In the genomic region with DNA sequence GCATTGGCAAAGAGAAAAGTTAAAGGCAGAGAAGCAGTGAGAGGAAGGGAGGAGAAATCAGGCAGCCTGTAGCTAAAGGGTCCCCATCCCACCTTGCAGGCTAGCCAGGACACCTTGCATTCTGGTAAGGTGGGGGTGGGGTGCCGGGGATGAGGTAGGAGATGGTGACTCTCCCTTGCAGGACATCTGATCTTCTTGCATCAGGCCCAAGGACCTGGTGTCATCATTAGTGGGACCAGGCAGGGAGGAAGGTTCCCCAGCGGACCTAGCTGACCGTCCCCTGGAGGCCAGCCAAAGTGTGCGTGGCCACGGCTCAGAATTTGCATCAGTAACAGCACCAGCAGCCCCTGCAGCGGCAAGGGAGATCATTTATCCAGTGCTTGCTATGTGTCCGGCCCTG, we compare ENCODE assay signal across 19 cellular contexts.
"Had no signal": no experiment of that assay in that cellular context is flagged by ENCODE, and none has a peak within 500 bp of the region (broad histone marks: within the 10 kb centered on the region; RNA-seq: fewer than 3 reads in every experiment).

No MANE protein-coding gene starts in this region.

- H3K9me3 Mint-ChIP-seq: naive thymus-derived CD8-positive, alpha-beta T cell; stimulated activated naive B cell treated with anti-CD40 and anti-IgM and Interleukin-4, amounts not matched to agents 10 μg/mL and 1 μg/mL and 100 μg/mL, for 72 hours had no signal

- H3K4me3 Mint-ChIP-seq: naive thymus-derived CD8-positive, alpha-beta T cell; stimulated activated naive B cell treated with anti-CD40 and anti-IgM and Interleukin-4, amounts not matched to agents 10 μg/mL and 1 μg/mL and 100 μg/mL, for 72 hours had no signal

- H3K27ac ChIP-seq: colonic mucosa, esophagus squamous epithelium, gastroesophageal sphincter, psoas muscle, spleen, stomach had no signal

- H3K36me3 Mint-ChIP-seq: naive thymus-derived CD8-positive, alpha-beta T cell; stimulated activated naive B cell treated with anti-CD40 and anti-IgM and Interleukin-4, amounts not matched to agents 10 μg/mL and 1 μg/mL and 100 μg/mL, for 72 hours had no signal

- DNase-seq: colonic mucosa; dermis blood vessel endothelial cell; esophagus squamous epithelium; foreskin fibroblast; kidney; left colon; mucosa of descending colon; naive thymus-derived CD8-positive, alpha-beta T cell; psoas muscle; retina; spleen; stimulated activated CD4-positive, alpha-beta T cell treated with anti-CD3 and anti-CD28 coated beads, Interleukin-15, amount 100 ng/mL, for 24 hours; stimulated activated CD4-positive, alpha-beta T cell treated with anti-CD3 and anti-CD28 coated beads, Interleukin-1b, Interleukin-23, amount 100 ng/mL, for 48 hours; stimulated activated CD4-positive, alpha-beta T cell treated with anti-CD3 and anti-CD28 coated beads, Interleukin-4, amount 100 ng/mL, for 24 hours; stimulated activated naive B cell treated with anti-CD40 and anti-IgM and Interleukin-4, amounts not matched to agents 10 μg/mL and 1 μg/mL and 100 μg/mL, for 72 hours; stomach; trophoblast cell had no signal

- H3K27ac Mint-ChIP-seq: naive thymus-derived CD8-positive, alpha-beta T cell; stimulated activated naive B cell treated with anti-CD40 and anti-IgM and Interleukin-4, amounts not matched to agents 10 μg/mL and 1 μg/mL and 100 μg/mL, for 72 hours had no signal

- H3K9me3 ChIP-seq: colonic mucosa, esophagus squamous epithelium, gastroesophageal sphincter, mucosa of descending colon, psoas muscle, spleen, stomach had no signal

- ATAC-seq: gastroesophageal sphincter; left colon; mucosa of descending colon; naive thymus-derived CD8-positive, alpha-beta T cell; psoas muscle; sciatic nerve; stimulated activated naive B cell treated with anti-CD40 and anti-IgM and Interleukin-4, amounts not matched to agents 10 μg/mL and 1 μg/mL and 100 μg/mL, for 72 hours had no signal

- FAIRE-seq: kidney had no signal

- H3K36me3 ChIP-seq: colonic mucosa, esophagus squamous epithelium, gastroesophageal sphincter, spleen, stomach had no signal

- H3K27me3 Mint-ChIP-seq: stimulated activated naive B cell treated with anti-CD40 and anti-IgM and Interleukin-4, amounts not matched to agents 10 μg/mL and 1 μg/mL and 100 μg/mL, for 72 hours had no signal

- H3K4me3 ChIP-seq: colonic mucosa, esophagus squamous epithelium, gastroesophageal sphincter, mucosa of descending colon, psoas muscle, spleen, stomach had no signal

- H3K27me3 ChIP-seq: colonic mucosa, esophagus squamous epithelium, gastroesophageal sphincter, spleen, stomach had no signal
